33 cellular contexts compared by ENCODE assay signal in the genomic region with DNA sequence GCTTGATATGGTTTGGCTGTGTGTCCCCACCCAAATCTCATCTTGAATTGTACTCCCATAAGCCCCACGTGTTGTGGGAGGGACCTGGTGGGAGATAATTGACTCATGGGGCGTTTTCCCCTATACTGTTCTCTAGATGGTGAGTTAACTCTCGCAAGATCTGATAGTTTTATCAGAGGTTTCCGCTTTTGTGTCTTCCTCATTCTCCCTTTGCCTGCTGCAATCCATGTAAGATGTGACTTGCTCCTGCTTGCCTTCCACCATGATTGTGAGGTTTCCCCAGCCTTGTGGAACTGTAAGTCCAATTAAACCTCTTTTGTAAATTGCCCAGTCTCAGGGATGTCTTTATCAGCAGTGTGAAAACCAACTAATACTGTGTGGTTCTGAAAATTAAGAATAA.
"Had no signal": no experiment of that assay in that cellular context is flagged by ENCODE, and none has a peak within 500 bp of the region (broad histone marks: within the 10 kb centered on the region; RNA-seq: fewer than 3 reads in every experiment).

No MANE protein-coding gene starts in this region.

- H3K27me3 ChIP-seq: ascending aorta, breast epithelium, cardiac muscle cell, dorsolateral prefrontal cortex, esophagus muscularis mucosa, foreskin keratinocyte, gastrocnemius medialis, heart left ventricle had no signal

- H3K36me3 ChIP-seq: ascending aorta, breast epithelium, cardiac muscle cell, esophagus muscularis mucosa, gastrocnemius medialis, heart left ventricle, WERI-Rb-1 had no signal

- H3K4me3 ChIP-seq: ascending aorta, breast epithelium, cardiac muscle cell, coronary artery, dorsolateral prefrontal cortex, esophagus muscularis mucosa, gastrocnemius medialis, heart left ventricle had no signal

- H3K27me3 Mint-ChIP-seq: activated B cell treated with CpG ODN at 0.5 μM for 24 hours; activated CD8-positive, alpha-beta T cell treated with anti-CD3 and anti-CD28 coated beads for 36 hours; activated naive CD4-positive, alpha-beta T cell treated with anti-CD3 and anti-CD28 coated beads, Interleukin-2, amount 50 U/mL, for 24 hours; activated naive CD8-positive, alpha-beta T cell treated with anti-CD3 and anti-CD28 coated beads, Interleukin-2, amount 10 ng/mL, durations not matched to agents 7 days and 5 days; brain; dendritic cell treated with granulocyte-macrophage colony-stimulating factor and Interleukin-4, amounts not matched to agents 40 ng/mL and 50 ng/mL, for 4 days; T-helper 17 cell had no signal

- DNase-seq: activated B cell treated with CpG ODN at 0.5 μM for 24 hours; activated CD4-positive, alpha-beta T cell treated with anti-CD3 and anti-CD28 coated beads for 48 hours; activated CD4-positive, alpha-beta T cell treated with anti-CD3 and anti-CD28 coated beads, Interleukin-2, amount 50 U/mL, for 1 hour; activated CD4-positive, alpha-beta T cell treated with anti-CD3 and anti-CD28 coated beads, Interleukin-2, amount 50 U/mL, for 48 hours; activated CD8-positive, alpha-beta memory T cell treated with anti-CD3 and anti-CD28 coated beads for 24 hours; activated CD8-positive, alpha-beta T cell treated with anti-CD3 and anti-CD28 coated beads for 36 hours; activated effector memory CD4-positive, alpha-beta T cell treated with Interleukin-2 at 50 U/mL for 16 hours; activated gamma-delta T cell treated with Interleukin-2 at 50 U/mL for 16 hours; activated naive CD4-positive, alpha-beta T cell treated with anti-CD3 and anti-CD28 coated beads for 36 hours; activated naive CD8-positive, alpha-beta T cell treated with anti-CD3 and anti-CD28 coated beads, Interleukin-2, amount 10 ng/mL, durations not matched to agents 7 days and 5 days; activated T-cell treated with anti-CD3 and anti-CD28 coated beads, Interleukin-2, amount 50 U/mL, for 72 hours; central memory CD4-positive, alpha-beta T cell; cerebellar nuclear complex; dorsolateral prefrontal cortex; effector memory CD4-positive, alpha-beta T cell; foreskin keratinocyte; gastrocnemius medialis; glutamatergic neuron; heart left ventricle; T-helper 1 cell; T-helper 17 cell; T1000; WERI-Rb-1 had no signal

- H3K9me3 Mint-ChIP-seq: activated naive CD4-positive, alpha-beta T cell treated with anti-CD3 and anti-CD28 coated beads for 36 hours; dendritic cell treated with granulocyte-macrophage colony-stimulating factor and Interleukin-4, amounts not matched to agents 40 ng/mL and 50 ng/mL, for 4 days; T-helper 2 cell treated with Interferon-gamma antibody and Interleukin-4, amounts not matched to agents 5 μg/mL and 100 μg/mL, for 36 hours had no signal

- H3K27ac ChIP-seq: ascending aorta, breast epithelium, cardiac muscle cell, coronary artery, dorsolateral prefrontal cortex, esophagus muscularis mucosa, foreskin keratinocyte, gastrocnemius medialis, heart left ventricle, WERI-Rb-1 had no signal

- H3K4me3 Mint-ChIP-seq: activated B cell treated with CpG ODN at 0.5 μM for 24 hours; activated CD8-positive, alpha-beta T cell treated with anti-CD3 and anti-CD28 coated beads for 36 hours; activated naive CD4-positive, alpha-beta T cell treated with anti-CD3 and anti-CD28 coated beads for 36 hours; activated naive CD8-positive, alpha-beta T cell treated with anti-CD3 and anti-CD28 coated beads, Interleukin-2, amount 10 ng/mL, durations not matched to agents 7 days and 5 days; activated T-cell treated with anti-CD3 and anti-CD28 coated beads, Interleukin-2, amount 50 U/mL, for 72 hours; brain; dendritic cell treated with granulocyte-macrophage colony-stimulating factor and Interleukin-4, amounts not matched to agents 40 ng/mL and 50 ng/mL, for 4 days; T-helper 17 cell; T-helper 2 cell treated with Interferon-gamma antibody and Interleukin-4, amounts not matched to agents 5 μg/mL and 100 μg/mL, for 36 hours had no signal

- H3K27ac Mint-ChIP-seq: activated B cell treated with CpG ODN at 0.5 μM for 24 hours; activated CD8-positive, alpha-beta T cell treated with anti-CD3 and anti-CD28 coated beads for 36 hours; activated naive CD4-positive, alpha-beta T cell treated with anti-CD3 and anti-CD28 coated beads for 36 hours; activated naive CD4-positive, alpha-beta T cell treated with anti-CD3 and anti-CD28 coated beads, Interleukin-2, amount 50 U/mL, for 24 hours; activated naive CD8-positive, alpha-beta T cell treated with anti-CD3 and anti-CD28 coated beads, Interleukin-2, amount 10 ng/mL, durations not matched to agents 7 days and 5 days; activated T-cell treated with anti-CD3 and anti-CD28 coated beads, Interleukin-2, amount 50 U/mL, for 72 hours; brain; dendritic cell treated with granulocyte-macrophage colony-stimulating factor and Interleukin-4, amounts not matched to agents 40 ng/mL and 50 ng/mL, for 4 days; T-helper 17 cell; T-helper 2 cell treated with Interferon-gamma antibody and Interleukin-4, amounts not matched to agents 5 μg/mL and 100 μg/mL, for 36 hours had no signal

- H3K9me3 ChIP-seq: ascending aorta, breast epithelium, esophagus muscularis mucosa, gastrocnemius medialis, heart left ventricle had no signal

- H3K4me1 ChIP-seq: breast epithelium, foreskin keratinocyte had no signal

- ATAC-seq: activated CD4-positive, CD25-positive, alpha-beta regulatory T cell treated with anti-CD3 and anti-CD28 coated beads, Interleukin-2, amount 50 U/mL, for 24 hours; activated CD8-positive, alpha-beta T cell treated with anti-CD3 and anti-CD28 coated beads for 36 hours; activated T-cell treated with anti-CD3 and anti-CD28 coated beads, Interleukin-2, amount 50 U/mL, for 72 hours; foreskin keratinocyte; gastrocnemius medialis; heart left ventricle; T-helper 17 cell had no signal
